In genomic region chr16:51577621-51578303, GRCh38 we compare ENCODE assay signal across 13 cellular contexts.
DNase-seq lines count a peak whose midpoint lies in the region; ATAC-seq, FAIRE-seq and TF ChIP-seq lines count a peak whose summit lies in the region.
"Had no signal": no experiment of that assay in that cellular context is flagged by ENCODE, and none has a peak within 500 bp of the region (broad histone marks: within the 10 kb centered on the region; RNA-seq: fewer than 3 reads in every experiment).

No MANE protein-coding gene starts in this region.

- H3K4me3 ChIP-seq in astrocyte (ENCODE audit: insufficient read depth, low read depth, low read length) (no peak overlapping the region), lower lobe of right lung (no peak overlapping the region)
- H3K4me3 ChIP-seq: left ventricle myocardium inferior, SK-N-MC, thoracic aorta had no signal

- FAIRE-seq in astrocyte (lab: Jason Lieb, UNC): no peak
- FAIRE-seq: endometrium had no signal

- H3K9me3 Mint-ChIP-seq in astrocyte (ENCODE audit: unreplicated experiment) (peaks cover 4% of the 10 kb centered on the region), osteocyte (ENCODE audit: unreplicated experiment) (peaks cover 3% of the 10 kb centered on the region)

- intact Hi-C loops in lower lobe of right lung (cut with DNase I): no loop called here
- intact Hi-C loops in Right ventricle myocardium inferior (cut with DNase I): no loop called here

- no peak overlapping the region for H2AFZ ChIP-seq in astrocyte (ENCODE audit: low read depth, low read length)

- H3K36me3 ChIP-seq in astrocyte (ENCODE audit: insufficient read depth, low read length): no peaks in the 10 kb centered on the region
- H3K36me3 ChIP-seq in lower lobe of right lung: no peaks in the 10 kb centered on the region
- H3K36me3 ChIP-seq: left ventricle myocardium inferior, thoracic aorta had no signal

- H3K4me1 ChIP-seq in astrocyte (ENCODE audit: insufficient read depth, low read length) (no peaks in the 10 kb centered on the region), lower lobe of right lung (no peaks in the 10 kb centered on the region)
- H3K4me1 ChIP-seq: left ventricle myocardium inferior had no signal

- H3K27ac Mint-ChIP-seq in astrocyte (ENCODE audit: unreplicated experiment): no peak overlapping the region
- H3K27ac Mint-ChIP-seq in osteocyte (ENCODE audit: unreplicated experiment): no peak overlapping the region

- H3K27ac ChIP-seq in astrocyte (ENCODE audit: low read depth, low read length) (no peak overlapping the region), lower lobe of right lung (no peak overlapping the region)
- H3K27ac ChIP-seq: left ventricle myocardium inferior, SK-N-MC, thoracic aorta had no signal

- H3K36me3 Mint-ChIP-seq in astrocyte (ENCODE audit: low read depth, unreplicated experiment): no peaks in the 10 kb centered on the region
- H3K36me3 Mint-ChIP-seq in osteocyte (ENCODE audit: unreplicated experiment): no peaks in the 10 kb centered on the region

- no peak overlapping the region for H3K4me3 Mint-ChIP-seq in astrocyte (ENCODE audit: unreplicated experiment)
- H3K4me3 Mint-ChIP-seq in osteocyte (ENCODE audit: unreplicated experiment): no peak overlapping the region

- H3K4me2 ChIP-seq in astrocyte (ENCODE audit: low read length): no peak overlapping the region

- peaks cover 7% of the 10 kb centered on the region for H3K27me3 ChIP-seq in astrocyte (ENCODE audit: insufficient read depth, low read length)
- H3K27me3 ChIP-seq in lower lobe of right lung (ENCODE audit: low read depth): no peaks in the 10 kb centered on the region

- H3K9ac ChIP-seq in astrocyte (ENCODE audit: low read length): no peak overlapping the region

- peak; percentile 80 for DNase-seq in ELF-1 (ENCODE audit: low read depth, low spot score)
- peak; percentile 79 for DNase-seq in HPDE6-E6E7 (ENCODE audit: extremely low spot score)
- peak; percentile 55 for DNase-seq in astrocyte (ENCODE audit: low read depth)
- DNase-seq in lower lobe of right lung: no peak
- no peak for DNase-seq in osteocyte (ENCODE audit: extremely low spot score, unreplicated experiment)
- DNase-seq in SHP77 treated with DMSO at 0.1 percent for 48 hours (lab: John Stamatoyannopoulos, UW): no peak
- no peak for DNase-seq in SKM-1 (lab: John Stamatoyannopoulos, UW; ENCODE audit: unreplicated experiment)
- DNase-seq in Right ventricle myocardium inferior (ENCODE audit: missing footprints): no peak
- DNase-seq: left ventricle myocardium inferior, NCI-H1930 had no signal

- peak; percentile 14 to 52 for ATAC-seq in lower lobe of right lung
- ATAC-seq in Right ventricle myocardium inferior: no peak

- H3K9me3 ChIP-seq in astrocyte (ENCODE audit: insufficient read depth, low read depth, low read length): no peaks in the 10 kb centered on the region
- H3K9me3 ChIP-seq in lower lobe of right lung: no peaks in the 10 kb centered on the region
- H3K9me3 ChIP-seq: left ventricle myocardium inferior, thoracic aorta had no signal

- no peaks in the 10 kb centered on the region for H3K79me2 ChIP-seq in astrocyte (ENCODE audit: insufficient read depth, low read length)

- peaks cover 10% of the 10 kb centered on the region for H3K4me1 Mint-ChIP-seq in astrocyte (ENCODE audit: low read depth, unreplicated experiment)
- H3K4me1 Mint-ChIP-seq in osteocyte (ENCODE audit: unreplicated experiment): no peaks in the 10 kb centered on the region

- H4K20me1 ChIP-seq in astrocyte (ENCODE audit: insufficient read depth, low read length): no peaks in the 10 kb centered on the region

- TF ChIP-seq CTCF in astrocyte (IDR thresholded peaks at IDR 0.05; ENCODE audit: insufficient read depth, low read depth, low read length): no peak
- no peak for TF ChIP-seq CTCF in lower lobe of right lung (IDR thresholded peaks at IDR 0.05)
- no peak for TF ChIP-seq CTCF in osteocyte (IDR thresholded peaks at IDR 0.05)

- H3K27me3 Mint-ChIP-seq in astrocyte (ENCODE audit: low read depth, unreplicated experiment): peaks cover 12% of the 10 kb centered on the region
- no peaks in the 10 kb centered on the region for H3K27me3 Mint-ChIP-seq in osteocyte (ENCODE audit: unreplicated experiment)

Comparison
In these comparisons a context has a peak if more than half of its experiments do, and no peak if none do; other contexts are left out.
1. DNase-seq: peak in ELF-1 (single experiment), HPDE6-E6E7 (single experiment) and astrocyte (single experiment); none in lower lobe of right lung (single experiment), osteocyte (single experiment), SHP77 treated with DMSO at 0.1 percent for 48 hours (single experiment), SKM-1 (single experiment) and Right ventricle myocardium inferior (single experiment).